34 cellular contexts compared by ENCODE assay signal in the genomic region with DNA sequence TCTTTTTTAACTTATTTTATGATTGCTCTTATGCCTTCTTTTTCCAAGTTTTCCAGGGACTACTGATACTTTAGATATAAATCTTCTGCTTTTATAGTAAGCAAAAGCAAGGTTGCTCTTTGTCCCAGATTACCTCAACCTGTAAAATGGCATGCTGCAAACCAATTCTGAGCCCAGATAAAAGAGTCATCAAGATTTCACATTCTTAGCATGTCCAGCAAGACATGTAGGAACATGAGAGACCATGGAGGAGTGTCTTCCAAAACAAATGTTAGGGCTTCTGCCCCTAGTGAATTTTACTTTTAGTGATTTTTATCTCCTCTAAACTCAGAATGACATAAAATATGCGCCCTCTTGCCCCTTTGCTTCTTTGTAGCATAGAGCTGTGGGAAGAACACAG. TPM values are rescaled to one million over a fixed set of nuclear protein-coding genes. Genes with fewer than 3 reads are reported as not detected.
"Had no signal": no experiment of that assay in that cellular context is flagged by ENCODE, and none has a peak within 500 bp of the region (broad histone marks: within the 10 kb centered on the region; RNA-seq: fewer than 3 reads in every experiment).

No MANE protein-coding gene starts in this region.

- ATAC-seq: activated CD4-positive, CD25-positive, alpha-beta regulatory T cell treated with anti-CD3 and anti-CD28 coated beads, Interleukin-2, amount 50 U/mL, for 24 hours; activated CD8-positive, alpha-beta T cell treated with anti-CD3 and anti-CD28 coated beads for 36 hours; activated naive CD8-positive, alpha-beta T cell treated with anti-CD3 and anti-CD28 coated beads, Interleukin-2, amount 50 U/mL, for 24 hours; body of pancreas; effector memory CD8-positive, alpha-beta T cell; esophagus mucosa; gastroesophageal sphincter; heart right ventricle; T-helper 17 cell had no signal

- H3K36me3 ChIP-seq: adrenal gland, gastroesophageal sphincter, heart right ventricle, WERI-Rb-1 had no signal

- H3K27ac ChIP-seq: adrenal gland, body of pancreas, coronary artery, gastroesophageal sphincter, heart right ventricle, WERI-Rb-1 had no signal

- H3K9me3 ChIP-seq: adrenal gland, body of pancreas had no signal

- H3K27me3 ChIP-seq: body of pancreas had no signal

- DNase-seq: activated B cell treated with CpG ODN at 0.5 μM for 24 hours; activated CD4-positive, alpha-beta T cell treated with anti-CD3 and anti-CD28 coated beads for 48 hours; activated CD4-positive, alpha-beta T cell treated with anti-CD3 and anti-CD28 coated beads, Interleukin-2, amount 50 U/mL, for 1 hour; activated CD4-positive, alpha-beta T cell treated with anti-CD3 and anti-CD28 coated beads, Interleukin-2, amount 50 U/mL, for 48 hours; activated CD8-positive, alpha-beta memory T cell treated with anti-CD3 and anti-CD28 coated beads for 24 hours; activated CD8-positive, alpha-beta T cell treated with anti-CD3 and anti-CD28 coated beads for 36 hours; activated effector memory CD4-positive, alpha-beta T cell treated with anti-CD3 and anti-CD28 coated beads, Interleukin-2, amount 50 U/mL, for 16 hours; activated naive CD4-positive, alpha-beta T cell treated with anti-CD3 and anti-CD28 coated beads for 36 hours; activated naive CD8-positive, alpha-beta T cell treated with anti-CD3 and anti-CD28 coated beads for 36 hours; activated naive CD8-positive, alpha-beta T cell treated with anti-CD3 and anti-CD28 coated beads, Interleukin-2, amount 50 U/mL, for 24 hours; activated T-cell treated with anti-CD3 and anti-CD28 coated beads, Interleukin-2, amount 50 U/mL, for 1 hour; activated T-cell treated with anti-CD3 and anti-CD28 coated beads, Interleukin-2, amount 50 U/mL, for 48 hours; adrenal gland; amygdala; aorta; body of pancreas; effector CD4-positive, alpha-beta T cell; effector memory CD8-positive, alpha-beta T cell; foreskin melanocyte; heart right ventricle; T-helper 1 cell; T-helper 17 cell; T1000; WERI-Rb-1 had no signal

- H3K4me3 ChIP-seq: adrenal gland, body of pancreas, coronary artery, gastroesophageal sphincter, heart right ventricle had no signal

RNA-seq across cellular contexts. Expression of a gene that starts 7.0 kb away (rescaled TPM):
- total RNA-seq: activated B cell treated with CpG ODN at 0.5 μM for 24 hours; activated CD8-positive, alpha-beta T cell treated with anti-CD3 and anti-CD28 coated beads for 36 hours; activated naive CD4-positive, alpha-beta T cell treated with anti-CD3 and anti-CD28 coated beads for 36 hours; activated naive CD8-positive, alpha-beta T cell treated with anti-CD3 and anti-CD28 coated beads for 36 hours; activated T-helper 1 cell treated with anti-CD3 and anti-CD28 coated beads, Interleukin-12 subunit alpha, Interleukin-12 subunit beta, Interleukin-2, Interleukin-4 antibody, amounts not matched to agents 30 ng/mL and 10 ng/mL and 1 ng/mL, durations not matched to agents 14 hours and 24 hours and 36 hours; adrenal gland; aorta; body of pancreas; cardiac septum; epithelial cell of proximal tubule; esophagus mucosa; gastroesophageal sphincter; heart right ventricle; T-helper 17 cell had no signal
- polyA plus RNA-seq: adrenal gland, aorta, heart right ventricle had no signal

RNA-seq across cellular contexts. Expression of a gene that starts 20.0 kb away (rescaled TPM):
- total RNA-seq: activated B cell treated with CpG ODN at 0.5 μM for 24 hours; activated CD8-positive, alpha-beta T cell treated with anti-CD3 and anti-CD28 coated beads for 36 hours; activated naive CD4-positive, alpha-beta T cell treated with anti-CD3 and anti-CD28 coated beads for 36 hours; activated naive CD8-positive, alpha-beta T cell treated with anti-CD3 and anti-CD28 coated beads for 36 hours; activated T-helper 1 cell treated with anti-CD3 and anti-CD28 coated beads, Interleukin-12 subunit alpha, Interleukin-12 subunit beta, Interleukin-2, Interleukin-4 antibody, amounts not matched to agents 30 ng/mL and 10 ng/mL and 1 ng/mL, durations not matched to agents 14 hours and 24 hours and 36 hours; activated T-helper 2 cell treated with anti-CD3 and anti-CD28 coated beads, Interferon-gamma antibody, Interleukin-2, Interleukin-4, amounts not matched to agents 10 μg/mL and 5 μg/mL and 100 μg/mL, durations not matched to agents 14 hours and 24 hours and 36 hours; T-helper 17 cell had no signal

RNA-seq across cellular contexts. Expression of a gene that starts 47.1 kb away (rescaled TPM):
- total RNA-seq: activated B cell treated with CpG ODN at 0.5 μM for 24 hours; activated T-helper 1 cell treated with anti-CD3 and anti-CD28 coated beads, Interleukin-12 subunit alpha, Interleukin-12 subunit beta, Interleukin-2, Interleukin-4 antibody, amounts not matched to agents 30 ng/mL and 10 ng/mL and 1 ng/mL, durations not matched to agents 14 hours and 24 hours and 36 hours; activated T-helper 2 cell treated with anti-CD3 and anti-CD28 coated beads, Interferon-gamma antibody, Interleukin-2, Interleukin-4, amounts not matched to agents 10 μg/mL and 5 μg/mL and 100 μg/mL, durations not matched to agents 14 hours and 24 hours and 36 hours; adrenal gland; cardiac septum; cerebellum; gastroesophageal sphincter; glomerular endothelial cell; heart right ventricle; T-helper 17 cell had no signal
- polyA plus RNA-seq: adrenal gland, aorta, heart right ventricle had no signal

RNA-seq across cellular contexts. Expression of a gene that starts 53.4 kb away (rescaled TPM):
- total RNA-seq: activated B cell treated with CpG ODN at 0.5 μM for 24 hours; activated CD8-positive, alpha-beta T cell treated with anti-CD3 and anti-CD28 coated beads for 36 hours; activated naive CD4-positive, alpha-beta T cell treated with anti-CD3 and anti-CD28 coated beads for 36 hours; cerebellum; gastroesophageal sphincter; T-helper 17 cell had no signal
